Comparison of ENCODE assay signal across 1 cellular context in genomic region chr4:77047037-77047436, GRCh38.
TF ChIP-seq lines count a peak whose summit lies in the region.

No MANE protein-coding gene starts in this region.

TF ChIP-seq in K562, 482 proteins besides CTCF, POLR2A, EP300 and RAD21:
- TF ChIP-seq AFF1 (IDR thresholded peaks at IDR 0.05; ENCODE audit: low read depth in 1 of 2, partially characterized antibody in 2 of 2), result no peak
- no peak for TF ChIP-seq CEBPG (CRISPR knock-in tag; IDR thresholded peaks at IDR 0.05)
- TF ChIP-seq CEBPG (tag; conservative IDR thresholded peaks at IDR 0.05 in 1 of 2, IDR thresholded peaks at IDR 0.05 in 1 of 2), result no peak
- TF ChIP-seq ZNF407 (IDR thresholded peaks at IDR 0.05; ENCODE audit: low read depth), result no peak
- no peak for TF ChIP-seq SIN3A (IDR thresholded peaks at IDR 0.05; ENCODE audit: borderline replicate concordance in 2 of 2, control insufficient read depth in 1 of 2, low read depth in 2 of 2, low read length in 2 of 2)
- TF ChIP-seq ZFP30 (CRISPR knock-in tag; IDR thresholded peaks at IDR 0.05; ENCODE audit: borderline replicate concordance), result no peak
- no peak for TF ChIP-seq ZMIZ1 (IDR thresholded peaks at IDR 0.05; ENCODE audit: low read depth in 2 of 2, low read length in 2 of 2)
- no peak for TF ChIP-seq ZNF717 (CRISPR knock-in tag; IDR thresholded peaks at IDR 0.05)
- no peak for TF ChIP-seq NR2F6 (CRISPR knock-in tag; IDR thresholded peaks at IDR 0.05)
- TF ChIP-seq RBFOX2 (IDR thresholded peaks at IDR 0.05; ENCODE audit: low read depth, low read length), result no peak
- TF ChIP-seq MYBL2 (IDR thresholded peaks at IDR 0.05; ENCODE audit: low read depth), result no peak
- no peak for TF ChIP-seq MYBL2 (CRISPR knock-in tag; IDR thresholded peaks at IDR 0.05; ENCODE audit: borderline replicate concordance)
- TF ChIP-seq MAFG (tag; conservative IDR thresholded peaks at IDR 0.05), result no peak
- no peak for TF ChIP-seq HLTF (IDR thresholded peaks at IDR 0.05)
- no peak for TF ChIP-seq HNRNPL (IDR thresholded peaks at IDR 0.05; ENCODE audit: low read depth, low read length)
- TF ChIP-seq RREB1 (CRISPR knock-in tag; IDR thresholded peaks at IDR 0.05), result no peak
- no peak for TF ChIP-seq ZNF695 (CRISPR knock-in tag; IDR thresholded peaks at IDR 0.05)
- TF ChIP-seq HMBOX1 (IDR thresholded peaks at IDR 0.05), result no peak
- TF ChIP-seq HDAC6 (IDR thresholded peaks at IDR 0.05; ENCODE audit: low read depth, low read length), result no peak
- no peak for TF ChIP-seq ZNF444 (CRISPR knock-in tag; IDR thresholded peaks at IDR 0.05)
- TF ChIP-seq ZC3H8 (IDR thresholded peaks at IDR 0.05), result no peak
- no peak for TF ChIP-seq RBBP5 (IDR thresholded peaks at IDR 0.05; ENCODE audit: borderline replicate concordance, insufficient read depth, low read length, poor library complexity, severe bottlenecking)
